Comparison of ENCODE assay signal across 12 cellular contexts in the genomic region with DNA sequence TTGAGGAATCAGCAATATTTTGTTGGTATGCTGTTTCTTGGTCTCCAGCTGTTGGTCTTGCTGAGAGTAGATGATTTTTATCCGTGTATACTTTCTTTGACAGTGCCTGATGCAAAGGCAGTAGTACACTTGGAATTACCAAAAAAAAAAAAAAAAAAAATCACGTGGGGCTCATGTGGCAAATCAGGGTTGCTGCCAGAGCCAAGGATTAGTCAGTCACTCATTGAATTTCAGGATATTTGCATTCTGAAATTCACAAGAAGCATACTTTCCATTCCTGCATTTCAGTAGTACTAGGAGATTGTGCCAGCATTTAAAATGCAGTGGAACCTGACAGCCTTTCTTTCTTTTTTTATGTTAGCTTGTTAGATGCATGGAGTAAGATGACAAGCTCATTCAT. TPM values are rescaled to one million over a fixed set of nuclear protein-coding genes. Genes with fewer than 3 reads are reported as not detected.
DNase-seq lines count a peak whose midpoint lies in the region; ATAC-seq and TF ChIP-seq lines count a peak whose summit lies in the region.
"Had no signal": no experiment of that assay in that cellular context is flagged by ENCODE, and none has a peak within 500 bp of the region (broad histone marks: within the 10 kb centered on the region; RNA-seq: fewer than 3 reads in every experiment).

No MANE protein-coding gene starts in this region.

- no TSS peak for BruUV-seq in Caco-2 (replicated peaks; lab: Mats Ljungman, UMichigan)

- no peak overlapping the region for H3K56ac ChIP-seq in mesendoderm (ENCODE audit: low read length)

- H3K4me3 ChIP-seq in Caco-2 (ENCODE audit: low read depth, low read length) (no peak overlapping the region), dorsolateral prefrontal cortex (no peak overlapping the region), mesendoderm (ENCODE audit: low read length) (no peak overlapping the region)
- H3K4me3 ChIP-seq in CD8-positive, alpha-beta memory T cell (ENCODE audit: low read length), result no peak overlapping the region
- H3K4me3 ChIP-seq: colonic mucosa, vagina had no signal

- no peak overlapping the region for H4K8ac ChIP-seq in mesendoderm (ENCODE audit: low read depth, low read length)

- H3K79me1 ChIP-seq in mesendoderm (ENCODE audit: low read length), result no peaks in the 10 kb centered on the region

- no peak overlapping the region for H3K18ac ChIP-seq in mesendoderm (ENCODE audit: low read length)

- no peak overlapping the region for H4K5ac ChIP-seq in mesendoderm (ENCODE audit: low read length)

- H2AK5ac ChIP-seq in mesendoderm (ENCODE audit: low read length), result no peak overlapping the region

- POLR2A ChIA-PET in Caco-2 (lab: Charles Lee), result no interaction called here
- POLR2A ChIA-PET in CD8-positive, alpha-beta memory T cell (lab: Charles Lee), result no interaction called here

- H3K79me2 ChIP-seq in mesendoderm (ENCODE audit: control insufficient read depth, insufficient read depth, low read length), result no peaks in the 10 kb centered on the region

- H3K9ac ChIP-seq in mesendoderm (ENCODE audit: low read length), result no peak overlapping the region
- H3K9ac ChIP-seq: KMS-11 had no signal

- DNase-seq in Caco-2, result no peak
- DNase-seq in M059J (ENCODE audit: low read depth), result peak; percentile 35
- no peak for DNase-seq in dorsolateral prefrontal cortex
- DNase-seq in mesendoderm, result peak; percentile 72
- DNase-seq in NCI-H1694 (lab: John Stamatoyannopoulos, UW), result no peak
- no peak for DNase-seq in CD8-positive, alpha-beta memory T cell
- no peak for DNase-seq in NCI-H510A treated with DMSO at 0.1 percent for 48 hours (lab: John Stamatoyannopoulos, UW)

- H3K27me3 Mint-ChIP-seq in Caco-2 (ENCODE audit: insufficient read depth, unreplicated experiment), result no peaks in the 10 kb centered on the region
- H3K27me3 Mint-ChIP-seq in CD8-positive, alpha-beta memory T cell, result no peaks in the 10 kb centered on the region

- H3K36me3 Mint-ChIP-seq in Caco-2 (ENCODE audit: insufficient read depth, unreplicated experiment), result peaks cover 6% of the 10 kb centered on the region
- peaks cover 5 to 59% (median 20%) of the 10 kb centered on the region in 3 donors for H3K36me3 Mint-ChIP-seq in CD8-positive, alpha-beta memory T cell

- H3K27ac ChIP-seq in dorsolateral prefrontal cortex, result peak overlapping the region in 43 of 59 donors; percentile 5 to 79 (median 52)
- peak overlapping the region; percentile 72 for H3K27ac ChIP-seq in mesendoderm (ENCODE audit: low read depth, low read length)
- H3K27ac ChIP-seq in CD8-positive, alpha-beta memory T cell (ENCODE audit: low read depth, low read length), result no peak overlapping the region
- H3K27ac ChIP-seq: colonic mucosa, KMS-11, vagina had no signal

- H3K4me3 Mint-ChIP-seq in Caco-2 (ENCODE audit: unreplicated experiment), result no peak overlapping the region
- H3K4me3 Mint-ChIP-seq in CD8-positive, alpha-beta memory T cell, result no peak overlapping the region

- TF ChIP-seq CTCF in Caco-2 (IDR thresholded peaks at IDR 0.05; ENCODE audit: insufficient read depth in 1 of 2, low read depth in 1 of 2, low read length in 1 of 2, severe bottlenecking in 1 of 2, unreplicated experiment in 1 of 2) (no peak), dorsolateral prefrontal cortex (IDR thresholded peaks at IDR 0.05 in 54 of 56, conservative IDR thresholded peaks at IDR 0.05 in 2 of 56; ENCODE audit: low read depth in 1 of 56, partially characterized antibody in 56 of 56) (no peak)

- no peak overlapping the region for H3K4me2 ChIP-seq in mesendoderm (ENCODE audit: low read length)
- H3K4me2 ChIP-seq: KMS-11 had no signal

- H2BK15ac ChIP-seq in mesendoderm (replicated peaks; ENCODE audit: low read depth), result no peak overlapping the region

- no peak overlapping the region for H2BK120ac ChIP-seq in mesendoderm (ENCODE audit: low read depth, low read length)

- intact Hi-C loops in Caco-2 (cut with micrococcal nuclease; ENCODE audit: unreplicated experiment) (loop anchor here (1.0 kb wide), 5 partner anchors 55 to 374 kb away; a partner anchor contains a TSS), dorsolateral prefrontal cortex (cut with DNase I) (loop anchor here (5.0 to 10.0 kb wide), 2 partner anchors 220 to 377 kb away; no protein-coding TSS in a partner anchor)

- H3K9me3 ChIP-seq in Caco-2, result no peaks in the 10 kb centered on the region
- H3K9me3 ChIP-seq in CD8-positive, alpha-beta memory T cell (ENCODE audit: low read length), result no peaks in the 10 kb centered on the region
- H3K9me3 ChIP-seq: colonic mucosa, vagina had no signal

- CTCF ChIA-PET in Caco-2 (lab: Charles Lee), result interaction anchor here (0.6 to 1.6 kb wide), 6 partner anchors 156 to 385 kb away, joined by 3 to 10 read pairs (median 5); a partner anchor contains a TSS
- CTCF ChIA-PET in CD8-positive, alpha-beta memory T cell (lab: Charles Lee), result interaction anchor here (0.7 kb wide), 1 partner anchor 60 kb away, joined by 3 read pairs; no protein-coding TSS in a partner anchor

- H3K4me1 ChIP-seq in Caco-2, result peaks cover 8% of the 10 kb centered on the region
- H3K4me1 ChIP-seq in mesendoderm (ENCODE audit: control insufficient read depth, low read depth, low read length), result peaks cover 3% of the 10 kb centered on the region
- no peaks in the 10 kb centered on the region for H3K4me1 ChIP-seq in CD8-positive, alpha-beta memory T cell (ENCODE audit: insufficient read depth, low read length)
- H3K4me1 ChIP-seq: colonic mucosa, vagina had no signal

- ATAC-seq in GM18907 (IDR thresholded peaks at IDR 0.05; ENCODE audit: unreplicated experiment), result no peak

- peaks cover 14% of the 10 kb centered on the region for H3K4me1 Mint-ChIP-seq in Caco-2 (ENCODE audit: low read depth, unreplicated experiment)
- no peaks in the 10 kb centered on the region for H3K4me1 Mint-ChIP-seq in CD8-positive, alpha-beta memory T cell

- H3K23ac ChIP-seq in mesendoderm (ENCODE audit: low read length), result no peak overlapping the region

- no peaks in the 10 kb centered on the region for H3K27me3 ChIP-seq in Caco-2 (replicated peaks; ENCODE audit: control insufficient read depth, insufficient read depth, low read length)
- H3K27me3 ChIP-seq in dorsolateral prefrontal cortex, result no peaks in the 10 kb centered on the region
- H3K27me3 ChIP-seq in mesendoderm (ENCODE audit: insufficient read depth, low read length, poor library complexity), result no peaks in the 10 kb centered on the region
- H3K27me3 ChIP-seq in CD8-positive, alpha-beta memory T cell (ENCODE audit: insufficient read depth, low read length, poor library complexity, severe bottlenecking), result no peaks in the 10 kb centered on the region
- H3K27me3 ChIP-seq: colonic mucosa, vagina had no signal

- H3K27ac Mint-ChIP-seq in Caco-2 (ENCODE audit: unreplicated experiment), result peak overlapping the region; percentile 29
- H3K27ac Mint-ChIP-seq in CD8-positive, alpha-beta memory T cell, result no peak overlapping the region
- H3K27ac Mint-ChIP-seq: activated T-helper 2 cell treated with anti-CD3 and anti-CD28 coated beads, Interferon-gamma antibody, Interleukin-2, Interleukin-4, amounts not matched to agents 10 μg/mL and 5 μg/mL and 100 μg/mL, durations not matched to agents 14 hours and 24 hours and 36 hours had no signal

- H3K4ac ChIP-seq in mesendoderm (ENCODE audit: low read depth, low read length), result no peak overlapping the region

- no CpG with 5 or more reads among the region's 2 CpGs for WGBS in mesendoderm (ENCODE audit: extremely low coverage, insufficient coverage, low lambda C conversion rate)

- H2BK5ac ChIP-seq in mesendoderm (ENCODE audit: low read length), result no peak overlapping the region

- H3K36me3 ChIP-seq in Caco-2 (ENCODE audit: control insufficient read depth, insufficient read depth, low read length) (no peaks in the 10 kb centered on the region), mesendoderm (ENCODE audit: control insufficient read depth, insufficient read depth, low read length) (no peaks in the 10 kb centered on the region)
- peaks cover 7% of the 10 kb centered on the region for H3K36me3 ChIP-seq in CD8-positive, alpha-beta memory T cell (ENCODE audit: insufficient read depth, low read length)
- H3K36me3 ChIP-seq: colonic mucosa, vagina had no signal

- no peaks in the 10 kb centered on the region for H3K9me3 Mint-ChIP-seq in Caco-2 (ENCODE audit: unreplicated experiment)
- H3K9me3 Mint-ChIP-seq in CD8-positive, alpha-beta memory T cell, result no peaks in the 10 kb centered on the region
- H3K9me3 Mint-ChIP-seq: activated T-helper 2 cell treated with anti-CD3 and anti-CD28 coated beads, Interferon-gamma antibody, Interleukin-2, Interleukin-4, amounts not matched to agents 10 μg/mL and 5 μg/mL and 100 μg/mL, durations not matched to agents 14 hours and 24 hours and 36 hours had no signal

RNA-seq across cellular contexts. Expression of a gene that starts 58.6 kb away (rescaled TPM):
- total RNA-seq in Caco-2 (2022) (17.0 and 18.2 TPM in 2 replicates), dorsolateral prefrontal cortex (10 to 100 TPM; 22.2 to 62.8 (median 36.2) TPM)
- total RNA-seq in M059J (2014; rRNA removed; shearing (Covaris generic)), result 7.8 and 19.7 TPM in 2 replicates
- polyA plus RNA-seq in mesendoderm (2013, experiment 1 of 2), result 7.1 TPM
- 7.3 TPM for polyA plus RNA-seq in mesendoderm (2013, experiment 2 of 2)
- total RNA-seq in CD8-positive, alpha-beta memory T cell, result 10 to 100 TPM; 28.9 to 30.3 TPM
- 19.5 TPM for polyA plus RNA-seq in CD8-positive, alpha-beta memory T cell

Comparison
In these comparisons a context has a peak if more than half of its experiments do, and no peak if none do; other contexts are left out.
1. DNase-seq: peak in M059J (single experiment) and mesendoderm (single experiment); none in Caco-2 (0 of 2), dorsolateral prefrontal cortex (0 of 10), NCI-H1694 (single experiment), CD8-positive, alpha-beta memory T cell (0 of 5) and NCI-H510A treated with DMSO at 0.1 percent for 48 hours (single experiment).